ENCODE assay signal across 1 cellular context in the genomic region with DNA sequence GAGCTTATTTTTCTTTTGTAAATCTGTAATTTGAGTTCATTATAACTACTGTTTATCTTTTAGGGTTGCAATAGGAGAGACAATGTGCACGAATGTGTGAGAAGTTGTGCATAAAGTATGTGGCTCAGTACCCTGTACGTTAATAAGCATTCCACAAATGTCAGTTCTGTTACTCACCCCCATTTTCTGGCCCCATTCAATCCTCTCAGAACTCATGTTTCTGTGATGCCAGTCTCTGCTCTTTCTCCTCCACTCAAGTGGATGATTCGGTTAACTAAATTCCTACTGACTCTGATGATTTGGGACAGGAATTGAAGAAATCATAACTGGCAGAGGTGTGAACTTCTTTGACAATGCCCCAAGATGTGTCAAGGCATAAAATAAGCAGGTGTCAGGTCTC.
TF ChIP-seq lines count a peak whose summit lies in the region.

No MANE protein-coding gene starts in this region.

TF ChIP-seq in GM23338, 12 proteins besides CTCF, POLR2A, EP300 and RAD21 (continued from another document):
- TF ChIP-seq ETS1 (IDR thresholded peaks at IDR 0.05) (no peak), POLR2AphosphoS5 (IDR thresholded peaks at IDR 0.05; ENCODE audit: low read depth) (no peak), ZNF331 (CRISPR knock-in tag; IDR thresholded peaks at IDR 0.05; ENCODE audit: low read depth) (no peak), EZH2phosphoT487 (IDR thresholded peaks at IDR 0.05; ENCODE audit: unreplicated experiment) (no peak), EZH2 (IDR thresholded peaks at IDR 0.05; ENCODE audit: low read depth, unreplicated experiment) (no peak), ZNF462 (CRISPR knock-in tag; IDR thresholded peaks at IDR 0.05) (no peak)
